ENCODE assay signal across 18 cellular contexts in the genomic region with DNA sequence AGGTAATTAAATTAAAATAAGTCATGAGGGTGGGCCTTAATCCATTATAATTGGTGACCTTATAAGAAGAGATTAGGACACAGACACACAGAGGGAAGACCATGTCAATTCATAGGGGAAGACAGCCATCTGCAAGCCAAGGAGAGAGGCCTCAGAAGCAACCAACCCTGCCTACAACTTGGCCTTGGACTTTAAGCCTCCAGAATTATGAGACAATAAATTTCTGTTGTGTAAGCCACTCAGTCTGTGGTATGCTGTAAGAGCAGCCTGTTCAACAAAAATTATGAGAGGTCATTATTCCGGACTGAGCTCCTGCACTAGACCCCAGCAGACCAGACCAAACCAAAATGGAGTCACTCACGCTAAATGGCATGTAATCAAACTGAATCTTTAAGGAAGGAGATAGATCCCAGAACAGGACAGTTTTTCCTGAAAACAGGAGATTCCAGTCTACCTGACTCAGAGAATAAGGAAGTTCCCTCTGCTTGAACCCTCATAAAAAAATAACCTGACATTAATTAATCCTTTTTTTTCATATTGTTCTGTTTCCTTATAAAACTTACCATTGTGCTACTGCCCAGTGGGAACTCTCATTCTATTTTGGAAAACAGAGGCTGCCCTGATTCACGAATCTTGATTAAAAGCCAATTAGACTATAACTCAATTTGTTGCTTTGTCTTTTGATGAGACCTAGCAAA.
"Had no signal": no experiment of that assay in that cellular context is flagged by ENCODE, and none has a peak within 500 bp of the region (broad histone marks: within the 10 kb centered on the region; RNA-seq: fewer than 3 reads in every experiment).

No MANE protein-coding gene starts in this region.

- FAIRE-seq: kidney had no signal

- H3K27me3 ChIP-seq: foreskin keratinocyte had no signal

- ATAC-seq: activated CD4-positive, alpha-beta T cell treated with anti-CD3 and anti-CD28 coated beads for 36 hours; effector memory CD8-positive, alpha-beta T cell; foreskin keratinocyte; right cardiac atrium; stimulated activated memory B cell treated with anti-CD40 and anti-IgM and Interleukin-4, amounts not matched to agents 10 μg/mL and 1 μg/mL and 100 μg/mL, for 72 hours; WTC11 had no signal

- H3K36me3 Mint-ChIP-seq: activated naive CD8-positive, alpha-beta T cell; naive B cell; stimulated activated memory B cell treated with anti-CD40 and anti-IgM and Interleukin-4, amounts not matched to agents 10 μg/mL and 1 μg/mL and 100 μg/mL, for 72 hours had no signal

- H3K4me1 Mint-ChIP-seq: activated CD4-positive, alpha-beta T cell treated with anti-CD3 and anti-CD28 coated beads for 36 hours; naive B cell; neural crest cell; stimulated activated memory B cell treated with anti-CD40 and anti-IgM and Interleukin-4, amounts not matched to agents 10 μg/mL and 1 μg/mL and 100 μg/mL, for 72 hours; WTC11 had no signal

- H3K27ac ChIP-seq: foreskin keratinocyte had no signal

- H3K4me3 Mint-ChIP-seq: activated CD4-positive, alpha-beta T cell treated with anti-CD3 and anti-CD28 coated beads for 36 hours; activated naive CD8-positive, alpha-beta T cell; activated T-helper 1 cell treated with anti-CD3 and anti-CD28 coated beads, Interleukin-12 subunit alpha, Interleukin-12 subunit beta, Interleukin-2, Interleukin-4 antibody, amounts not matched to agents 30 ng/mL and 10 ng/mL and 1 ng/mL, durations not matched to agents 14 hours and 24 hours and 36 hours; effector memory CD8-positive, alpha-beta T cell; naive B cell; neural crest cell; stimulated activated memory B cell treated with anti-CD40 and anti-IgM and Interleukin-4, amounts not matched to agents 10 μg/mL and 1 μg/mL and 100 μg/mL, for 72 hours; WTC11 had no signal

- DNase-seq: activated CD4-positive, alpha-beta T cell treated with anti-CD3 and anti-CD28 coated beads for 36 hours; activated CD4-positive, alpha-beta T cell treated with anti-CD3 and anti-CD28 coated beads, Interleukin-2, amount 50 U/mL, for 48 hours; activated T-cell treated with anti-CD3 and anti-CD28 coated beads for 4 hours; amniotic stem cell; effector memory CD8-positive, alpha-beta T cell; foreskin keratinocyte; kidney; left ventricle myocardium superior; naive B cell; right cardiac atrium; stimulated activated CD4-positive, alpha-beta T cell treated with anti-CD3 and anti-CD28 coated beads, Interleukin-4, amount 100 ng/mL, for 24 hours had no signal

- H3K4me3 ChIP-seq: smooth muscle cell had no signal

- H3K4me1 ChIP-seq: foreskin keratinocyte had no signal

- H3K27ac Mint-ChIP-seq: activated CD4-positive, alpha-beta T cell treated with anti-CD3 and anti-CD28 coated beads for 36 hours; activated naive CD8-positive, alpha-beta T cell; activated T-helper 1 cell treated with anti-CD3 and anti-CD28 coated beads, Interleukin-12 subunit alpha, Interleukin-12 subunit beta, Interleukin-2, Interleukin-4 antibody, amounts not matched to agents 30 ng/mL and 10 ng/mL and 1 ng/mL, durations not matched to agents 14 hours and 24 hours and 36 hours; effector memory CD8-positive, alpha-beta T cell; naive B cell; progenitor cell of endocrine pancreas; stimulated activated memory B cell treated with anti-CD40 and anti-IgM and Interleukin-4, amounts not matched to agents 10 μg/mL and 1 μg/mL and 100 μg/mL, for 72 hours; WTC11 had no signal

- H3K27me3 Mint-ChIP-seq: activated CD4-positive, alpha-beta T cell treated with anti-CD3 and anti-CD28 coated beads for 36 hours; activated naive CD8-positive, alpha-beta T cell; progenitor cell of endocrine pancreas; stimulated activated memory B cell treated with anti-CD40 and anti-IgM and Interleukin-4, amounts not matched to agents 10 μg/mL and 1 μg/mL and 100 μg/mL, for 72 hours had no signal

- H3K9me3 Mint-ChIP-seq: activated T-helper 1 cell treated with anti-CD3 and anti-CD28 coated beads, Interleukin-12 subunit alpha, Interleukin-12 subunit beta, Interleukin-2, Interleukin-4 antibody, amounts not matched to agents 30 ng/mL and 10 ng/mL and 1 ng/mL, durations not matched to agents 14 hours and 24 hours and 36 hours; effector memory CD8-positive, alpha-beta T cell; naive B cell; neural crest cell; stimulated activated memory B cell treated with anti-CD40 and anti-IgM and Interleukin-4, amounts not matched to agents 10 μg/mL and 1 μg/mL and 100 μg/mL, for 72 hours had no signal
